ENCODE assay signal across 2 cellular contexts in genomic region chrX:30590368-30590767, GRCh38.
A peak's percentile ranks its signal among the peaks of the same experiment; 100 is the strongest.
TF ChIP-seq lines count a peak whose summit lies in the region.

No MANE protein-coding gene starts in this region.

TF ChIP-seq in GM12891, 5 proteins besides CTCF, POLR2A, EP300 and RAD21:
- TF ChIP-seq PAX5 (IDR thresholded peaks at IDR 0.05; ENCODE audit: insufficient read depth, low read length, severe bottlenecking), result no peak
- TF ChIP-seq SPI1 (IDR thresholded peaks at IDR 0.05; ENCODE audit: low read depth, low read length), result peak; percentile 66

TF ChIP-seq in GM12878, 131 proteins besides CTCF, POLR2A, EP300 and RAD21:
- TF ChIP-seq CREB1 (IDR thresholded peaks at IDR 0.05; ENCODE audit: low read depth) (no peak), SPI1 (IDR thresholded peaks at IDR 0.05; ENCODE audit: borderline replicate concordance, insufficient read depth, low read depth, low read length) (peak; percentile 68), TBL1XR1 (IDR thresholded peaks at IDR 0.05; ENCODE audit: low read depth, low read length) (no peak), IKZF2 (IDR thresholded peaks at IDR 0.05) (peak in 1 of 2 experiments; percentile 46; a peak in 2 of 4 replicates), EED (IDR thresholded peaks at IDR 0.05; ENCODE audit: low read depth) (0 out of 2 replicates have a peak, but pooled peaks have one; percentile 29), PRDM15 (CRISPR knock-in tag; IDR thresholded peaks at IDR 0.05) (no peak), SP1 (IDR thresholded peaks at IDR 0.05; ENCODE audit: low read depth, low read length) (no peak), IKZF1 (conservative IDR thresholded peaks at IDR 0.05) (peak; percentile 50)
